ENCODE assay signal across 11 cellular contexts in genomic region chr16:68072038-68072695, GRCh38. TPM values are rescaled to one million over a fixed set of nuclear protein-coding genes. Genes with fewer than 3 reads are reported as not detected.
DNase-seq lines count a peak whose midpoint lies in the region; ATAC-seq, FAIRE-seq and TF ChIP-seq lines count a peak whose summit lies in the region.
"Had no signal": no experiment of that assay in that cellular context is flagged by ENCODE, and none has a peak within 500 bp of the region (broad histone marks: within the 10 kb centered on the region; RNA-seq: fewer than 3 reads in every experiment).

No MANE protein-coding gene starts in this region.

- H3K36me3 ChIP-seq in bronchial epithelial cell (ENCODE audit: control insufficient read depth, insufficient read depth, low read length), result peaks cover 35% of the 10 kb centered on the region
- peaks cover 40% of the 10 kb centered on the region for H3K36me3 ChIP-seq in muscle layer of colon (ENCODE audit: insufficient read depth, low read length)

- H3K36me3 Mint-ChIP-seq in activated CD4-positive, alpha-beta T cell treated with anti-CD3 and anti-CD28 coated beads for 36 hours (ENCODE audit: low read depth), result peaks cover 66% of the 10 kb centered on the region

- H3K4me1 Mint-ChIP-seq in activated CD4-positive, alpha-beta T cell treated with anti-CD3 and anti-CD28 coated beads for 36 hours, result peaks cover 72% of the 10 kb centered on the region

- no peaks in the 10 kb centered on the region for H3K27me3 ChIP-seq in bronchial epithelial cell (ENCODE audit: control insufficient read depth, insufficient read depth, low read length)
- no peaks in the 10 kb centered on the region for H3K27me3 ChIP-seq in muscle layer of colon (ENCODE audit: control insufficient read depth in 1 of 2, insufficient read depth in 2 of 2, low read length in 2 of 2)

- CTCF ChIA-PET in activated CD4-positive, alpha-beta T cell treated with anti-CD3 and anti-CD28 coated beads for 36 hours (lab: Charles Lee), result interaction anchor here (0.6 to 1.6 kb wide), 6 partner anchors 12 to 158 kb away, joined by 3 to 4 read pairs (median 3); no protein-coding TSS in a partner anchor

- no peaks in the 10 kb centered on the region for H3K9me3 ChIP-seq in muscle layer of colon (ENCODE audit: low read length)

- no peak for ATAC-seq in activated CD4-positive, alpha-beta T cell treated with anti-CD3 and anti-CD28 coated beads for 36 hours
- ATAC-seq in HG03175 (IDR thresholded peaks at IDR 0.05; ENCODE audit: unreplicated experiment), result no peak

- H3K9ac ChIP-seq in muscle layer of colon (ENCODE audit: low read length), result no peak overlapping the region

- no peaks in the 10 kb centered on the region for H3K27me3 Mint-ChIP-seq in activated CD4-positive, alpha-beta T cell treated with anti-CD3 and anti-CD28 coated beads for 36 hours

- H3K4me3 ChIP-seq in LNCaP clone FGC (ENCODE audit: low read depth, low read length), result no peak overlapping the region
- no peak overlapping the region for H3K4me3 ChIP-seq in bronchial epithelial cell (ENCODE audit: low read depth, low read length)
- no peak overlapping the region for H3K4me3 ChIP-seq in muscle layer of colon (ENCODE audit: low read depth in 1 of 2, low read length in 2 of 2)

- peak overlapping the region; percentile 7 for H3K27ac ChIP-seq in muscle layer of colon (ENCODE audit: low read depth, low read length)

- intact Hi-C loops in activated CD4-positive, alpha-beta T cell treated with anti-CD3 and anti-CD28 coated beads for 36 hours (cut with DNase I, micrococcal nuclease), result no loop called here

- peaks cover 11% of the 10 kb centered on the region for H3K4me1 ChIP-seq in muscle layer of colon (ENCODE audit: insufficient read depth, low read length)

- H3K4me3 Mint-ChIP-seq in activated CD4-positive, alpha-beta T cell treated with anti-CD3 and anti-CD28 coated beads for 36 hours, result no peak overlapping the region

- H3K27ac Mint-ChIP-seq in activated CD4-positive, alpha-beta T cell treated with anti-CD3 and anti-CD28 coated beads for 36 hours, result no peak overlapping the region

- POLR2A ChIA-PET in activated CD4-positive, alpha-beta T cell treated with anti-CD3 and anti-CD28 coated beads for 36 hours (lab: Charles Lee), result interaction anchor here (1.1 kb wide), 1 partner anchor 13 kb away, joined by 5 read pairs; the partner anchor contains the start of gene NFATC3

- DNase-seq in AG08395 (ENCODE audit: low spot score), result peak; percentile 71
- peak; percentile 93 for DNase-seq in LNCaP clone FGC (ENCODE audit: low read depth)
- peak; percentile 91 for DNase-seq in bronchial epithelial cell (ENCODE audit: low read depth)
- no peak for DNase-seq in stimulated activated CD4-positive, alpha-beta T cell treated with anti-CD3 and anti-CD28 coated beads, Interleukin-2, amount 100 ng/mL, for 48 hours
- no peak for DNase-seq in activated CD4-positive, alpha-beta T cell treated with anti-CD3 and anti-CD28 coated beads for 36 hours
- DNase-seq in putamen (ENCODE audit: low spot score), result no peak
- DNase-seq: activated CD4-positive, alpha-beta T cell treated with anti-CD3 and anti-CD28 coated beads for 4 hours; effector memory CD4-positive, alpha-beta T cell had no signal

- TF ChIP-seq CTCF in LNCaP clone FGC (IDR thresholded peaks at IDR 0.05; ENCODE audit: control insufficient read depth, extremely low read depth, insufficient read depth), result no peak
- TF ChIP-seq CTCF in bronchial epithelial cell (IDR thresholded peaks at IDR 0.05; ENCODE audit: insufficient read depth, low read length, severe bottlenecking), result no peak

- FAIRE-seq in bronchial epithelial cell (lab: Jason Lieb, UNC), result peak; percentile 98

- H3K9me3 Mint-ChIP-seq in activated CD4-positive, alpha-beta T cell treated with anti-CD3 and anti-CD28 coated beads for 36 hours (ENCODE audit: low read depth), result no peaks in the 10 kb centered on the region

RNA-seq across cellular contexts. Expression of gene NFATC3, which starts 13.0 kb away (rescaled TPM):
- total RNA-seq in bronchial epithelial cell, result 5.6 and 5.8 TPM in 2 replicates
- 10 to 100 TPM; 68.4 to 81.2 TPM for total RNA-seq in activated CD4-positive, alpha-beta T cell treated with anti-CD3 and anti-CD28 coated beads for 36 hours

RNA-seq across cellular contexts. Expression of gene DUS2, which starts 49.1 kb away (rescaled TPM):
- 23.7 and 24.1 TPM in 2 replicates for total RNA-seq in bronchial epithelial cell
- 10 to 100 TPM; 29.5 to 33.1 TPM for total RNA-seq in activated CD4-positive, alpha-beta T cell treated with anti-CD3 and anti-CD28 coated beads for 36 hours

RNA-seq across cellular contexts. Expression of gene DDX28, which starts 49.1 kb away (rescaled TPM):
- total RNA-seq in bronchial epithelial cell, result 10.9 and 16.3 TPM in 2 replicates
- 10 to 100 TPM; 13.7 to 17.1 TPM for total RNA-seq in activated CD4-positive, alpha-beta T cell treated with anti-CD3 and anti-CD28 coated beads for 36 hours

RNA-seq across cellular contexts. Expression of gene DPEP2NB, which starts 56.5 kb away (rescaled TPM):
- total RNA-seq in bronchial epithelial cell, result not detected in 2 replicates
- not detected for total RNA-seq in activated CD4-positive, alpha-beta T cell treated with anti-CD3 and anti-CD28 coated beads for 36 hours
- total RNA-seq: NCI-H460 had no signal

Comparison
In these comparisons a context has a peak if more than half of its experiments do, and no peak if none do; other contexts are left out.
1. DNase-seq: peak in AG08395 (single experiment), LNCaP clone FGC (single experiment) and bronchial epithelial cell (single experiment); none in stimulated activated CD4-positive, alpha-beta T cell treated with anti-CD3 and anti-CD28 coated beads, Interleukin-2, amount 100 ng/mL, for 48 hours (0 of 2), activated CD4-positive, alpha-beta T cell treated with anti-CD3 and anti-CD28 coated beads for 36 hours (single experiment) and putamen (single experiment).
2. RNA of gene NFATC3, which starts 13.0 kb away (total RNA-seq): 68.4 to 81.2 TPM in activated CD4-positive, alpha-beta T cell treated with anti-CD3 and anti-CD28 coated beads for 36 hours; 5.6 to 5.8 TPM in bronchial epithelial cell; every median in the first group is over 10 times any median in the second.